Comparison of ENCODE assay signal across 24 cellular contexts in genomic region chr5:169398515-169398914, GRCh38.
"Had no signal": no experiment of that assay in that cellular context is flagged by ENCODE, and none has a peak within 500 bp of the region (broad histone marks: within the 10 kb centered on the region; RNA-seq: fewer than 3 reads in every experiment).

No MANE protein-coding gene starts in this region.

- H3K36me3 ChIP-seq: colonic mucosa, esophagus muscularis mucosa, esophagus squamous epithelium, gastrocnemius medialis, gastroesophageal sphincter, heart left ventricle, heart right ventricle had no signal

- H3K27me3 ChIP-seq: colonic mucosa, esophagus muscularis mucosa, esophagus squamous epithelium, foreskin keratinocyte, gastrocnemius medialis, gastroesophageal sphincter had no signal

- ATAC-seq: effector memory CD8-positive, alpha-beta T cell; esophagus mucosa; foreskin keratinocyte; gastrocnemius medialis; gastroesophageal sphincter; heart left ventricle; heart right ventricle had no signal

- H3K27ac ChIP-seq: colonic mucosa, coronary artery, dorsolateral prefrontal cortex, epithelial cell of prostate, esophagus muscularis mucosa, esophagus squamous epithelium, foreskin keratinocyte, gastrocnemius medialis, gastroesophageal sphincter, heart left ventricle, heart right ventricle had no signal

- H3K4me1 ChIP-seq: colonic mucosa, esophagus muscularis mucosa, esophagus squamous epithelium, gastrocnemius medialis, gastroesophageal sphincter, heart left ventricle, heart right ventricle had no signal

- H3K4me3 ChIP-seq: colonic mucosa, coronary artery, dorsolateral prefrontal cortex, esophagus muscularis mucosa, esophagus squamous epithelium, gastrocnemius medialis, gastroesophageal sphincter, heart left ventricle, heart right ventricle had no signal

- H3K9me3 ChIP-seq: colonic mucosa, esophagus squamous epithelium, gastrocnemius medialis had no signal

- DNase-seq: colonic mucosa; cortex of kidney; dermis blood vessel endothelial cell; dorsolateral prefrontal cortex; effector CD4-positive, alpha-beta T cell; effector CD8-positive, alpha-beta T cell; effector memory CD4-positive, alpha-beta T cell; effector memory CD8-positive, alpha-beta T cell; endodermal cell; erythroblast; esophagus squamous epithelium; foreskin fibroblast; foreskin keratinocyte; foreskin melanocyte; gastrocnemius medialis; glutamatergic neuron; head of caudate nucleus; heart left ventricle; heart right ventricle had no signal
